In genomic region chr19:1133471-1133929, GRCh38 we compare ENCODE assay signal across 8 cellular contexts. TPM values are rescaled to one million over a fixed set of nuclear protein-coding genes. Genes with fewer than 3 reads are reported as not detected.
DNase-seq lines count a peak whose midpoint lies in the region; ATAC-seq and TF ChIP-seq lines count a peak whose summit lies in the region.

No MANE protein-coding gene starts in this region.

- H3K79me2 ChIP-seq in MM.1S (ENCODE audit: low read length) = peaks cover 48% of the 10 kb centered on the region

- H4K20me1 ChIP-seq in MM.1S (ENCODE audit: insufficient read depth, low read length) = no peaks in the 10 kb centered on the region

- ATAC-seq in GM19372 (IDR thresholded peaks at IDR 0.05; ENCODE audit: low read depth, unreplicated experiment) = peak; percentile 74
- ATAC-seq in left ventricle myocardium superior = no peak

- TF ChIP-seq CTCF in MM.1S (IDR thresholded peaks at IDR 0.05; ENCODE audit: low read length) = no peak

- peak overlapping the region; percentile 83 for H3K27ac ChIP-seq in MM.1S (ENCODE audit: low read length)

- no peaks in the 10 kb centered on the region for H3K36me3 ChIP-seq in MM.1S (replicated peaks; ENCODE audit: insufficient read depth, low read length)

- H3K27me3 ChIP-seq in MM.1S (replicated peaks; ENCODE audit: insufficient read depth, low read length) = no peaks in the 10 kb centered on the region

- peak overlapping the region; percentile 100 for H3K4me2 ChIP-seq in MM.1S (ENCODE audit: low read depth, low read length)

- peak overlapping the region; percentile 72 for H3K4me3 ChIP-seq in MM.1S (ENCODE audit: low read length)

- H3K9me2 ChIP-seq in MM.1S (replicated peaks; ENCODE audit: insufficient read depth, low read length) = no peaks in the 10 kb centered on the region

- no peaks in the 10 kb centered on the region for H3K9me3 ChIP-seq in MM.1S (replicated peaks; ENCODE audit: insufficient read depth, low read length)

- H3K9ac ChIP-seq in MM.1S (ENCODE audit: low read length) = peak overlapping the region; percentile 76

- H2AFZ ChIP-seq in MM.1S (ENCODE audit: low read length) = peak overlapping the region; percentile 72

- peaks cover 27% of the 10 kb centered on the region for H3F3A ChIP-seq in MM.1S (ENCODE audit: insufficient read depth, low read length)

- intact Hi-C loops in left ventricle myocardium superior (cut with micrococcal nuclease) = no loop called here

- DNase-seq in MM.1S = peak; percentile 94
- DNase-seq in activated CD8-positive, alpha-beta memory T cell treated with anti-CD3 and anti-CD28 coated beads, Interleukin-2, amount 50 U/mL, for 48 hours = peak; percentile 89
- peak; percentile 61 for DNase-seq in left ventricle myocardium superior
- DNase-seq in stimulated activated CD8-positive, alpha-beta memory T cell treated with anti-CD3 and anti-CD28 coated beads, Interleukin-12 subunit alpha, Interleukin-12 subunit beta, amount 100 ng/mL, for 4 hours (ENCODE audit: low read depth) = peak; percentile 69
- no peak for DNase-seq in SW480 (ENCODE audit: low spot score)
- DNase-seq in DMS79 (lab: John Stamatoyannopoulos, UW) = no peak
- DNase-seq in mesenteric fat pad (ENCODE audit: low spot score) = no peak

- H3K4me1 ChIP-seq in MM.1S (ENCODE audit: low read length) = peaks cover 30% of the 10 kb centered on the region; the same call in 1 of the 2 replicates

RNA-seq across cellular contexts. Expression of gene GPX4, which starts 29.7 kb away (rescaled TPM):
- total RNA-seq in left ventricle myocardium superior = 337 TPM
- 920 TPM for total RNA-seq in mesenteric fat pad

RNA-seq across cellular contexts. Expression of gene POLR2E, which starts 38.3 kb away (rescaled TPM):
- total RNA-seq in left ventricle myocardium superior (148 TPM), mesenteric fat pad (205 TPM)

RNA-seq across cellular contexts. Expression of gene SBNO2, which starts 40.6 kb away (rescaled TPM):
- total RNA-seq in left ventricle myocardium superior (18.7 TPM), mesenteric fat pad (139 TPM)

Comparison
In these comparisons a context has a peak if more than half of its experiments do, and no peak if none do; other contexts are left out.
1. DNase-seq: peak in MM.1S (single experiment), activated CD8-positive, alpha-beta memory T cell treated with anti-CD3 and anti-CD28 coated beads, Interleukin-2, amount 50 U/mL, for 48 hours (single experiment), left ventricle myocardium superior (single experiment) and stimulated activated CD8-positive, alpha-beta memory T cell treated with anti-CD3 and anti-CD28 coated beads, Interleukin-12 subunit alpha, Interleukin-12 subunit beta, amount 100 ng/mL, for 4 hours (single experiment); none in SW480 (single experiment), DMS79 (single experiment) and mesenteric fat pad (single experiment).